In the genomic region with DNA sequence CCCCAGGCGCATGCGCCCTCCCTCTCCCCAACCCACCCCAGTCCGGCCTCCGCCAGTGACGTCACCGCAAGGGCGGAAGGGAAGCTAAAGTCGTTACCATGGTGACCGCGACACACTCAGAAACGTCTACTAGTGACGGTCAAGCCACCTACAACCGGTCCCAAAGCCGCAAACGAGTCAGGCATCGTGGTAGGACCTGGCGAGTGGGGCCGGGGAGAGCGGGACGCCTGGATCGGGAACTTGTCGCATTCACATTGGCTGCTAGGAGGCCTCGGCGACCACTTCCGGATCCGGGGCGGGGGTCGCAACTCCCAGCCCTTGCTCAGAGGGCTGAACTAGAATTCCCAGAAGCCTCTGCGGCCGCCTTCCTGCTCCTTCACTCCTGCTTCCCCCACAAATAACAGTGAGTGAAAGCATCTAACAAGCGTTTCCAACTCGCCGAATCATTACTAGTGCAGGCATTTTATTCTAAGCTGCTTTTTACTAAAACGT, we compare ENCODE assay signal across 8 cellular contexts. TPM values are rescaled to one million over a fixed set of nuclear protein-coding genes. Genes with fewer than 3 reads are reported as not detected.
DNase-seq lines count a peak whose midpoint lies in the region; ATAC-seq and TF ChIP-seq lines count a peak whose summit lies in the region.

A gene with protein sequence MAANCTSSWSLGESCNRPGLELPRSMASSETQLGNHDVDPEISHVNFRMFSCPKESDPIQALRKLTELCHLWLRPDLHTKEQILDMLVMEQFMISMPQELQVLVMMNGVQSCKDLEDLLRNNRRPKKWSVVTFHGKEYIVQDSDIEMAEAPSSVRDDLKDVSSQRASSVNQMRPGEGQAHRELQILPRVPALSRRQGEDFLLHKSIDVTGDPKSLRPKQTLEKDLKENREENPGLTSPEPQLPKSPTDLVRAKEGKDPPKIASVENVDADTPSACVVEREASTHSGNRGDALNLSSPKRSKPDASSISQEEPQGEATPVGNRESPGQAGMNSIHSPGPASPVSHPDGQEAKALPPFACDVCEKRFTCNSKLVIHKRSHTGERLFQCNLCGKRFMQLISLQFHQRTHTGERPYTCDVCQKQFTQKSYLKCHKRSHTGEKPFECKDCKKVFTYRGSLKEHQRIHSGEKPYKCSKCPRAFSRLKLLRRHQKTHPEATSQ (minus strand): TSS at position 256 of the 492 bp plus-strand sequence. CDS start 89,793 bp downstream, outside the sequence.

- no peaks in the 10 kb centered on the region for H3K27me3 ChIP-seq in SJSA1 (replicated peaks)
- H3K27me3 ChIP-seq in foreskin keratinocyte: no peaks in the 10 kb centered on the region
- no peaks in the 10 kb centered on the region for H3K27me3 ChIP-seq in neural progenitor cell
- H3K27me3 ChIP-seq in stomach smooth muscle (ENCODE audit: control insufficient read depth in 1 of 2, insufficient read depth in 2 of 2, low read length in 2 of 2): no peaks in the 10 kb centered on the region

- peaks cover 9% of the 10 kb centered on the region for H3F3A ChIP-seq in neural progenitor cell (ENCODE audit: low read depth)

- peak within 1 kb of the TSS; percentile 58 for H3K9ac ChIP-seq in neural progenitor cell
- peak within 1 kb of the TSS; percentile 88 to 99 for H3K9ac ChIP-seq in stomach smooth muscle (ENCODE audit: low read length in 2 of 2)

- peak within 1 kb of the TSS; percentile 52 for H3K4me3 ChIP-seq in HFF-Myc (replicated peaks; ENCODE audit: low read depth, low read length)
- H3K4me3 ChIP-seq in SJSA1: peak within 1 kb of the TSS; percentile 63
- H3K4me3 ChIP-seq in neural progenitor cell: peak within 1 kb of the TSS; percentile 68
- H3K4me3 ChIP-seq in stomach smooth muscle (ENCODE audit: low read length in 2 of 2): peak within 1 kb of the TSS; percentile 95 to 98

- peaks cover 9% of the 10 kb centered on the region for H3K4me1 Mint-ChIP-seq in neural progenitor cell

- H3K9me3 Mint-ChIP-seq in neural progenitor cell: no peaks in the 10 kb centered on the region

- peak within 1 kb of the TSS; percentile 96 for H3K4me2 ChIP-seq in neural progenitor cell

- H3K4me1 ChIP-seq in SJSA1 (replicated peaks) (peaks cover 5% of the 10 kb centered on the region), foreskin keratinocyte (no peaks in the 10 kb centered on the region), neural progenitor cell (peaks cover 9% of the 10 kb centered on the region), stomach smooth muscle (ENCODE audit: control insufficient read depth, insufficient read depth, low read length) (peaks cover 15% of the 10 kb centered on the region)

- peak within 1 kb of the TSS; percentile 92 for H2AFZ ChIP-seq in neural progenitor cell (replicated peaks)

- ATAC-seq in foreskin keratinocyte: peak; percentile 76

- H3K9me3 ChIP-seq in SJSA1 (replicated peaks) (no peaks in the 10 kb centered on the region), neural progenitor cell (ENCODE audit: low read depth) (no peaks in the 10 kb centered on the region), stomach smooth muscle (ENCODE audit: control insufficient read depth in 2 of 2, low read length in 2 of 2) (no peaks in the 10 kb centered on the region)

- H3K36me3 ChIP-seq in SJSA1: peaks cover 6% of the 10 kb centered on the region
- no peaks in the 10 kb centered on the region for H3K36me3 ChIP-seq in neural progenitor cell
- peaks cover 0 to 2% of the 10 kb centered on the region in 2 donors for H3K36me3 ChIP-seq in stomach smooth muscle (ENCODE audit: control insufficient read depth in 2 of 2, insufficient read depth in 2 of 2, low read length in 2 of 2)

- H3K27ac ChIP-seq in SJSA1 (peak within 1 kb of the TSS; percentile 99), foreskin keratinocyte (peak within 1 kb of the TSS; percentile 97), neural progenitor cell (peak within 1 kb of the TSS; percentile 81), stomach smooth muscle (ENCODE audit: low read length) (peak within 1 kb of the TSS; percentile 97)

- no peaks in the 10 kb centered on the region for H4K20me1 ChIP-seq in neural progenitor cell (ENCODE audit: low read depth)

- TF ChIP-seq CTCF in HFF-Myc (IDR thresholded peaks at IDR 0.05; ENCODE audit: low read depth, low read length, missing control alignments) (no peak), foreskin keratinocyte (conservative IDR thresholded peaks at IDR 0.05) (no peak), neural progenitor cell (IDR thresholded peaks at IDR 0.05) (no peak)

- peak within 1 kb of the TSS; percentile 100 for H3K27ac Mint-ChIP-seq in neural progenitor cell

- H3K4me3 Mint-ChIP-seq in neural progenitor cell: peak within 1 kb of the TSS; percentile 95

- DNase-seq in GM04503 (ENCODE audit: low read depth): peak; percentile 75
- DNase-seq in HFF-Myc (ENCODE audit: extremely low read depth, low read depth): peak; percentile 78
- peak; percentile 99 for DNase-seq in MV-4-11 (lab: John Stamatoyannopoulos, UW)
- DNase-seq in SJSA1 (ENCODE audit: low read depth in 1 of 2, low spot score in 2 of 2): peak; percentile 96 to 100
- peak; percentile 97 to 100 (median 98) for DNase-seq in activated naive CD4-positive, alpha-beta T cell (lab: John Stamatoyannopoulos, UW)
- DNase-seq in foreskin keratinocyte: peak; percentile 91 to 97
- DNase-seq in neural progenitor cell (ENCODE audit: low spot score): peak; percentile 97

- H3K27me3 Mint-ChIP-seq in neural progenitor cell (ENCODE audit: insufficient read depth, low read depth): no peaks in the 10 kb centered on the region

- peaks cover 10% of the 10 kb centered on the region for H3K36me3 Mint-ChIP-seq in neural progenitor cell

- no peaks in the 10 kb centered on the region for H3K79me2 ChIP-seq in neural progenitor cell (ENCODE audit: low read depth)

RNA-seq across cellular contexts. Expression of the gene that starts here (rescaled TPM):
- total RNA-seq in SJSA1 (2014; rRNA removed; shearing (Covaris generic)): 9.7 TPM in 1 of 2 replicates, not detected in the other
- total RNA-seq in foreskin keratinocyte: 5.7 and 6.7 TPM in 2 replicates
- polyA plus RNA-seq in foreskin keratinocyte: 4.1 TPM in 2 replicates
- 1.6 and 7.8 TPM in 2 replicates for total RNA-seq in neural progenitor cell (ENCODE audit: low replicate concordance)

Comparison
In these comparisons a context has a peak if more than half of its experiments do, and no peak if none do; other contexts are left out.
1. Peak in every context shown above with its lines: DNase-seq, ATAC-seq, H3K4me3 ChIP-seq and H3K27ac ChIP-seq.